Comparison of ENCODE assay signal across 16 cellular contexts in the genomic region with DNA sequence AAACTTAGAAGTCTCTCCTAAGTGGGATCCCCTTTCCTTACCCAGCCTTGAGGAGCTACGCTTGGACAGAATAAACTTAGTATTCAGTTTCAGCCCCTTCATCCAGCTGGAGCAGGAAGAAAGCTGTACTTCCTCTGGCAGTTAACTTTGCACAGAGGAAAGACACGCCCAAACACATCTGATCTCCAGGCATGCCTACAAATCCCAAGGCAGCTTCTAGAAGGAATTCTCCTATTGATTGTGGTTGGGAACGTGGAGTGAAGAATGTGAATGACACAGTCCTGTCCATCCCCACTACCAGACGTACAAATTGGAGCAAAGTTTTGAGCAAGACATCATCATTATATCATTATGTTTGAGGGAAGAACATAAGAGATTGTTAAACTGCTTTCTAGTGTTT. TPM values are rescaled to one million over a fixed set of nuclear protein-coding genes. Genes with fewer than 3 reads are reported as not detected.
DNase-seq lines count a peak whose midpoint lies in the region; ATAC-seq, FAIRE-seq and TF ChIP-seq lines count a peak whose summit lies in the region.
"Had no signal": no experiment of that assay in that cellular context is flagged by ENCODE, and none has a peak within 500 bp of the region (broad histone marks: within the 10 kb centered on the region; RNA-seq: fewer than 3 reads in every experiment).

No MANE protein-coding gene starts in this region.

- H3K36me3 ChIP-seq in bronchial epithelial cell (ENCODE audit: control insufficient read depth, insufficient read depth, low read length) = no peaks in the 10 kb centered on the region

- peak; percentile 99 for ATAC-seq in left colon
- no peak for ATAC-seq in HG02884 (IDR thresholded peaks at IDR 0.05; ENCODE audit: unreplicated experiment)
- no peak for ATAC-seq in HG03521 (IDR thresholded peaks at IDR 0.05; ENCODE audit: unreplicated experiment)
- ATAC-seq: activated CD4-positive, CD25-positive, alpha-beta regulatory T cell treated with anti-CD3 and anti-CD28 coated beads, Interleukin-2, amount 50 U/mL, for 24 hours; GM12878 had no signal

- FAIRE-seq in bronchial epithelial cell (lab: Jason Lieb, UNC) = peak; percentile 66
- FAIRE-seq: GM12878, kidney had no signal

- peak; percentile 46 for DNase-seq in Daoy (ENCODE audit: low read depth)
- peak; percentile 56 for DNase-seq in HS-5 (ENCODE audit: low read depth)
- DNase-seq in bronchial epithelial cell (ENCODE audit: low read depth) = peak; percentile 85
- DNase-seq in left colon = peak in 1 of 2 donors; percentile 55
- DNase-seq in DMS79 treated with DMSO at 0.1 percent for 48 hours (lab: John Stamatoyannopoulos, UW) = no peak
- DNase-seq in UCSD-AML1 (lab: John Stamatoyannopoulos, UW; ENCODE audit: unreplicated experiment) = no peak
- DNase-seq: COR-L47; erythroblast; kidney; nucleus accumbens; SIG-M5; stimulated activated CD4-positive, alpha-beta T cell treated with anti-CD3 and anti-CD28 coated beads, Interleukin-4, amount 100 ng/mL, for 4 hours had no signal

- TF ChIP-seq CTCF in bronchial epithelial cell (IDR thresholded peaks at IDR 0.05; ENCODE audit: insufficient read depth, low read length, severe bottlenecking) = no peak

- H3K27me3 ChIP-seq in bronchial epithelial cell (ENCODE audit: control insufficient read depth, insufficient read depth, low read length) = no peaks in the 10 kb centered on the region

- H3K4me3 ChIP-seq in bronchial epithelial cell (ENCODE audit: low read depth, low read length) = no peak overlapping the region
- H3K4me3 ChIP-seq: GM12878 had no signal

- intact Hi-C loops in left colon (cut with DNase I, micrococcal nuclease) = no loop called here

RNA-seq across cellular contexts. Expression of gene AK4, which starts 6.6 kb away (rescaled TPM):
- total RNA-seq in Daoy (2014; rRNA removed; shearing (Covaris generic)) = 7.1 and 12.1 TPM in 2 replicates
- total RNA-seq in bronchial epithelial cell (36.2 and 52.9 TPM in 2 replicates), left colon (10 to 100 TPM; 28.9 to 64.0 TPM)

Comparison
In these comparisons a context has a peak if more than half of its experiments do, and no peak if none do; other contexts are left out.
1. DNase-seq: peak in Daoy (single experiment), HS-5 (single experiment) and bronchial epithelial cell (single experiment); none in DMS79 treated with DMSO at 0.1 percent for 48 hours (single experiment) and UCSD-AML1 (single experiment).